ENCODE assay signal across 35 cellular contexts in genomic region chr6:12129523-12129922, GRCh38.
"Had no signal": no experiment of that assay in that cellular context is flagged by ENCODE, and none has a peak within 500 bp of the region (broad histone marks: within the 10 kb centered on the region; RNA-seq: fewer than 3 reads in every experiment).

No MANE protein-coding gene starts in this region.

- H3K9me3 Mint-ChIP-seq: activated naive CD4-positive, alpha-beta T cell treated with anti-CD3 and anti-CD28 coated beads for 36 hours; activated naive CD4-positive, alpha-beta T cell treated with anti-CD3 and anti-CD28 coated beads, Interleukin-2, amount 50 U/mL, for 24 hours; activated naive CD8-positive, alpha-beta T cell treated with anti-CD3 and anti-CD28 coated beads for 36 hours; activated T-cell treated with anti-CD3 and anti-CD28 coated beads, Interleukin-2, amount 50 U/mL, for 24 hours; activated T-cell treated with anti-CD3 and anti-CD28 coated beads, Interleukin-2, amount 50 U/mL, for 4 hours; activated T-helper 1 cell treated with anti-CD3 and anti-CD28 coated beads, Interleukin-12 subunit alpha, Interleukin-12 subunit beta, Interleukin-2, Interleukin-4 antibody, amounts not matched to agents 30 ng/mL and 10 ng/mL and 1 ng/mL, durations not matched to agents 14 hours and 24 hours and 36 hours; activated T-helper 2 cell treated with anti-CD3 and anti-CD28 coated beads, Interferon-gamma antibody, Interleukin-2, Interleukin-4, amounts not matched to agents 10 μg/mL and 5 μg/mL and 100 μg/mL, durations not matched to agents 14 hours and 24 hours and 36 hours; brain; central memory CD8-positive, alpha-beta T cell had no signal

- H3K27ac Mint-ChIP-seq: activated naive CD4-positive, alpha-beta T cell treated with anti-CD3 and anti-CD28 coated beads for 36 hours; activated naive CD4-positive, alpha-beta T cell treated with anti-CD3 and anti-CD28 coated beads, Interleukin-2, amount 10 ng/mL, durations not matched to agents 7 days and 5 days; activated naive CD4-positive, alpha-beta T cell treated with anti-CD3 and anti-CD28 coated beads, Interleukin-2, amount 50 U/mL, for 24 hours; activated naive CD8-positive, alpha-beta T cell treated with anti-CD3 and anti-CD28 coated beads for 36 hours; activated naive CD8-positive, alpha-beta T cell treated with anti-CD3 and anti-CD28 coated beads, Interleukin-2, amount 10 ng/mL, durations not matched to agents 7 days and 5 days; activated T-cell treated with anti-CD3 and anti-CD28 coated beads, Interleukin-2, amount 50 U/mL, for 24 hours; activated T-helper 1 cell treated with anti-CD3 and anti-CD28 coated beads, Interleukin-12 subunit alpha, Interleukin-12 subunit beta, Interleukin-2, Interleukin-4 antibody, amounts not matched to agents 30 ng/mL and 10 ng/mL and 1 ng/mL, durations not matched to agents 14 hours and 24 hours and 36 hours; activated T-helper 17 cell treated with anti-CD3 and anti-CD28 coated beads, Interleukin-2, amount 50 U/mL, for 72 hours; activated T-helper 2 cell treated with anti-CD3 and anti-CD28 coated beads, Interferon-gamma antibody, Interleukin-2, Interleukin-4, amounts not matched to agents 10 μg/mL and 5 μg/mL and 100 μg/mL, durations not matched to agents 14 hours and 24 hours and 36 hours; brain had no signal

- H3K36me3 ChIP-seq: adrenal gland, brain microvascular endothelial cell, cardiac muscle cell had no signal

- H3K4me3 Mint-ChIP-seq: activated naive CD4-positive, alpha-beta T cell treated with anti-CD3 and anti-CD28 coated beads for 36 hours; activated naive CD4-positive, alpha-beta T cell treated with anti-CD3 and anti-CD28 coated beads, Interleukin-2, amount 10 ng/mL, durations not matched to agents 7 days and 5 days; activated naive CD4-positive, alpha-beta T cell treated with anti-CD3 and anti-CD28 coated beads, Interleukin-2, amount 50 U/mL, for 24 hours; activated naive CD8-positive, alpha-beta T cell treated with anti-CD3 and anti-CD28 coated beads for 36 hours; activated naive CD8-positive, alpha-beta T cell treated with anti-CD3 and anti-CD28 coated beads, Interleukin-2, amount 10 ng/mL, durations not matched to agents 7 days and 5 days; activated T-cell treated with anti-CD3 and anti-CD28 coated beads, Interleukin-2, amount 50 U/mL, for 24 hours; activated T-cell treated with anti-CD3 and anti-CD28 coated beads, Interleukin-2, amount 50 U/mL, for 4 hours; activated T-helper 1 cell treated with anti-CD3 and anti-CD28 coated beads, Interleukin-12 subunit alpha, Interleukin-12 subunit beta, Interleukin-2, Interleukin-4 antibody, amounts not matched to agents 30 ng/mL and 10 ng/mL and 1 ng/mL, durations not matched to agents 14 hours and 24 hours and 36 hours; activated T-helper 17 cell treated with anti-CD3 and anti-CD28 coated beads, Interleukin-2, amount 50 U/mL, for 72 hours; brain; central memory CD8-positive, alpha-beta T cell had no signal

- H3K9me3 ChIP-seq: adrenal gland, ascending aorta, body of pancreas, breast epithelium had no signal

- H3K4me1 ChIP-seq: body of pancreas, breast epithelium had no signal

- DNase-seq: activated effector memory CD4-positive, alpha-beta T cell treated with anti-CD3 and anti-CD28 coated beads, Interleukin-2, amount 50 U/mL, for 16 hours; activated effector memory CD4-positive, alpha-beta T cell treated with Interleukin-2 at 50 U/mL for 16 hours; activated gamma-delta T cell; activated gamma-delta T cell treated with Interleukin-2 at 50 U/mL for 16 hours; activated naive CD4-positive, alpha-beta T cell; activated naive CD4-positive, alpha-beta T cell treated with anti-CD3 and anti-CD28 coated beads for 36 hours; activated naive CD4-positive, alpha-beta T cell treated with anti-CD3 and anti-CD28 coated beads, Interleukin-2, amount 10 ng/mL, durations not matched to agents 7 days and 5 days; activated naive CD4-positive, alpha-beta T cell treated with anti-CD3 and anti-CD28 coated beads, Interleukin-2, amount 50 U/mL, for 16 hours; activated naive CD4-positive, alpha-beta T cell treated with Interleukin-2 at 50 U/mL for 16 hours; activated naive CD8-positive, alpha-beta T cell treated with anti-CD3 and anti-CD28 coated beads for 36 hours; activated naive CD8-positive, alpha-beta T cell treated with anti-CD3 and anti-CD28 coated beads, Interleukin-2, amount 10 ng/mL, durations not matched to agents 7 days and 5 days; activated T-cell treated with anti-CD3 and anti-CD28 coated beads, Interleukin-2, amount 50 U/mL, for 1 hour; activated T-cell treated with anti-CD3 and anti-CD28 coated beads, Interleukin-2, amount 50 U/mL, for 24 hours; activated T-cell treated with anti-CD3 and anti-CD28 coated beads, Interleukin-2, amount 50 U/mL, for 4 hours; activated T-cell treated with anti-CD3 and anti-CD28 coated beads, Interleukin-2, amount 50 U/mL, for 48 hours; adrenal gland; amniotic stem cell; amygdala; anterior cingulate cortex; aorta; body of pancreas; brain microvascular endothelial cell; caudate nucleus; central memory CD4-positive, alpha-beta T cell; cerebellar nuclear complex had no signal

- ATAC-seq: activated naive CD4-positive, alpha-beta T cell treated with anti-CD3 and anti-CD28 coated beads, Interleukin-2, amount 50 U/mL, for 72 hours; activated T-cell treated with anti-CD3 and anti-CD28 coated beads, Interleukin-2, amount 50 U/mL, for 4 hours; activated T-helper 17 cell treated with anti-CD3 and anti-CD28 coated beads, Interleukin-2, amount 50 U/mL, for 72 hours; body of pancreas had no signal

- H3K27me3 ChIP-seq: adrenal gland, ascending aorta, body of pancreas, brain microvascular endothelial cell, breast epithelium, cardiac muscle cell had no signal

- H3K4me3 ChIP-seq: adrenal gland, ascending aorta, body of pancreas, breast epithelium, cardiac muscle cell had no signal

- H3K27ac ChIP-seq: adrenal gland, ascending aorta, body of pancreas, brain microvascular endothelial cell, breast epithelium, cardiac muscle cell had no signal

- H3K27me3 Mint-ChIP-seq: activated naive CD4-positive, alpha-beta T cell treated with anti-CD3 and anti-CD28 coated beads, Interleukin-2, amount 10 ng/mL, durations not matched to agents 7 days and 5 days; activated naive CD4-positive, alpha-beta T cell treated with anti-CD3 and anti-CD28 coated beads, Interleukin-2, amount 50 U/mL, for 24 hours; activated naive CD8-positive, alpha-beta T cell treated with anti-CD3 and anti-CD28 coated beads for 36 hours; activated naive CD8-positive, alpha-beta T cell treated with anti-CD3 and anti-CD28 coated beads, Interleukin-2, amount 10 ng/mL, durations not matched to agents 7 days and 5 days; activated T-cell treated with anti-CD3 and anti-CD28 coated beads, Interleukin-2, amount 50 U/mL, for 24 hours; activated T-helper 17 cell treated with anti-CD3 and anti-CD28 coated beads, Interleukin-2, amount 50 U/mL, for 72 hours; brain; central memory CD8-positive, alpha-beta T cell had no signal

- H3K4me1 Mint-ChIP-seq: brain had no signal
